8 cellular contexts compared by ENCODE assay signal in the genomic region with DNA sequence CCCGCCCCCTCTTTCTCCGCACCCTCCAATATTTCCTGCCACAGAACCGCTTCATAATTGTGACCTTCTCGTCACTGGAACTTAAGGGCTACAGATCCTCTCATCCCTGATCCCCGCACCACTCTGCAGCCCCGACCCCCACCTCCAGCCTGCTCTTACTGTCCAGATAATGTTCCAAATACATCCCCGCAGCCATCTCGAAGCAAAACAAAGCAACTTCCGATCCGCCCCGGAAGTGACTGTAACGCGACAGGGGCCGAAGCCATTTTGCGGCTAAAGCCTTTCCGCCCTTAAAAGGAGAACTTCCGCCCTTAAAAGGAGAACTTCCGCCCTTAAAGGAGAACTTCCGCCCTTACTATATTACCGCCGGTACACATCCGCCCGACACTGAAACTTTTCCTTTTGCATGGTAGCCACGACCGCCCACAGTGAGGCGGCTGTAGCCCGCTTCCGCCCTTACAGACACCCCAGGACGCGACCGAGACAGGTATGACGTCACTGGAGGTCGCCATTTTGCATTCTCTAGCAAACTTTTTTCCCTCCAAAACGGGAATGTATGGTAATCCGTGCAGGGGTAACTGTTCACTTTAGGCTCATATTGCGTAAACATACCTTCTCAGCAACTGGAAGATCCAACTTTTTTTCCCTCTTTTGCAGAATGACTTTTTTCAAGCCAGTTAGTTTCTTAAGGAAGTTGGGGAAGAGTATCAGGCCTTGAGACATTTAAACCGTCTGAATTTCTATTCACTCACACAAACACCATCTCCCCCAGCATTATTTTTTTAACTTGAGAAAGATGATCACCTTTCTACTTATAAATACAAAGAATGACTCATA.
DNase-seq lines count a peak whose midpoint lies in the region; ATAC-seq and TF ChIP-seq lines count a peak whose summit lies in the region.

A gene (minus strand): TSS at position 214 of the 837 bp plus-strand sequence. CDS start 18 bp downstream, at position 196.

- H3K27ac ChIP-seq in MM.1S (ENCODE audit: low read length), result peak within 1 kb of the TSS; percentile 63

- DNase-seq in HAP-1 (ENCODE audit: low spot score in 2 of 2) (peak; percentile 96 to 97), MM.1S (peak; percentile 100), SIG-M5 (lab: John Stamatoyannopoulos, UW) (peak; percentile 100), activated gamma-delta T cell (lab: John Stamatoyannopoulos, UW) (peak; percentile 82), fibroblast of the conjunctiva (ENCODE audit: low read depth) (peak; percentile 99), nephron progenitor cell (peak; percentile 88)
- DNase-seq in stimulated activated naive CD8-positive, alpha-beta T cell treated with anti-CD3 and anti-CD28 coated beads, Interleukin-15, amount 100 ng/mL, for 72 hours, result peak; percentile 93 to 98

- in situ Hi-C loops in HAP-1 (cut with MboI; ENCODE audit: low sequenced_read_pairs), result no loop called here

- no peaks in the 10 kb centered on the region for H3K9me3 Mint-ChIP-seq in nephron progenitor cell
- no peaks in the 10 kb centered on the region for H3K9me3 Mint-ChIP-seq in stimulated activated naive CD8-positive, alpha-beta T cell treated with anti-CD3 and anti-CD28 coated beads, Interleukin-15, amount 100 ng/mL, for 72 hours

- peak within 1 kb of the TSS; percentile 96 for H2AFZ ChIP-seq in MM.1S (ENCODE audit: low read length)

- H3K9me2 ChIP-seq in MM.1S (replicated peaks; ENCODE audit: insufficient read depth, low read length), result no peaks in the 10 kb centered on the region

- H3K9me3 ChIP-seq in ES-I3 (ENCODE audit: control insufficient read depth, insufficient read depth, low read length), result no peaks in the 10 kb centered on the region
- H3K9me3 ChIP-seq in HAP-1, result no peaks in the 10 kb centered on the region
- H3K9me3 ChIP-seq in MM.1S (replicated peaks; ENCODE audit: insufficient read depth, low read length), result no peaks in the 10 kb centered on the region

- peaks cover 7% of the 10 kb centered on the region for H3K27me3 Mint-ChIP-seq in nephron progenitor cell (ENCODE audit: low read depth, poor library complexity)
- no peaks in the 10 kb centered on the region for H3K27me3 Mint-ChIP-seq in stimulated activated naive CD8-positive, alpha-beta T cell treated with anti-CD3 and anti-CD28 coated beads, Interleukin-15, amount 100 ng/mL, for 72 hours

- H3K4me3 Mint-ChIP-seq in nephron progenitor cell, result peak within 1 kb of the TSS; percentile 96
- H3K4me3 Mint-ChIP-seq in stimulated activated naive CD8-positive, alpha-beta T cell treated with anti-CD3 and anti-CD28 coated beads, Interleukin-15, amount 100 ng/mL, for 72 hours, result peak within 1 kb of the TSS; percentile 91 to 95

- H3K27me3 ChIP-seq in HAP-1 (ENCODE audit: low read depth) (no peaks in the 10 kb centered on the region), MM.1S (replicated peaks; ENCODE audit: insufficient read depth, low read length) (no peaks in the 10 kb centered on the region)

- peak; percentile 100 for ATAC-seq in stimulated activated naive CD8-positive, alpha-beta T cell treated with anti-CD3 and anti-CD28 coated beads, Interleukin-15, amount 100 ng/mL, for 72 hours

- no peaks in the 10 kb centered on the region; the same call in 1 of the 2 replicates for H3K36me3 ChIP-seq in ES-I3 (ENCODE audit: insufficient read depth, low read length)
- H3K36me3 ChIP-seq in HAP-1 (replicated peaks), result peaks cover 13% of the 10 kb centered on the region
- H3K36me3 ChIP-seq in MM.1S (replicated peaks; ENCODE audit: insufficient read depth, low read length), result no peaks in the 10 kb centered on the region; the same call in 1 of the 2 replicates

- peaks cover 10% of the 10 kb centered on the region; the same call in 1 of the 2 replicates for H3F3A ChIP-seq in MM.1S (ENCODE audit: insufficient read depth, low read length)

- TF ChIP-seq CTCF in MM.1S (IDR thresholded peaks at IDR 0.05; ENCODE audit: low read length), result no peak
- TF ChIP-seq CTCF in nephron progenitor cell (IDR thresholded peaks at IDR 0.05), result no peak

- H4K20me1 ChIP-seq in MM.1S (ENCODE audit: insufficient read depth, low read length), result no peaks in the 10 kb centered on the region

- H3K9ac ChIP-seq in ES-I3 (ENCODE audit: low read depth, low read length) (peak within 1 kb of the TSS; percentile 65), MM.1S (ENCODE audit: low read length) (peak within 1 kb of the TSS; percentile 57)

- H3K36me3 Mint-ChIP-seq in nephron progenitor cell (ENCODE audit: low read depth), result peaks cover 29% of the 10 kb centered on the region

- H3K4me2 ChIP-seq in MM.1S (ENCODE audit: low read depth, low read length), result peak within 1 kb of the TSS; percentile 84

- peak within 1 kb of the TSS; percentile 96 for H3K27ac Mint-ChIP-seq in nephron progenitor cell
- H3K27ac Mint-ChIP-seq in stimulated activated naive CD8-positive, alpha-beta T cell treated with anti-CD3 and anti-CD28 coated beads, Interleukin-15, amount 100 ng/mL, for 72 hours, result peak within 1 kb of the TSS; percentile 96 to 97

- no peaks in the 10 kb centered on the region for H3K4me1 ChIP-seq in ES-I3 (ENCODE audit: insufficient read depth, low read length)
- H3K4me1 ChIP-seq in HAP-1, result peaks cover 8% of the 10 kb centered on the region
- peaks cover 11% of the 10 kb centered on the region for H3K4me1 ChIP-seq in MM.1S (ENCODE audit: low read length)

- H3K79me2 ChIP-seq in MM.1S (ENCODE audit: low read length), result peaks cover 15% of the 10 kb centered on the region

- H3K4me1 Mint-ChIP-seq in nephron progenitor cell, result peaks cover 33% of the 10 kb centered on the region
- peaks cover 38% of the 10 kb centered on the region for H3K4me1 Mint-ChIP-seq in stimulated activated naive CD8-positive, alpha-beta T cell treated with anti-CD3 and anti-CD28 coated beads, Interleukin-15, amount 100 ng/mL, for 72 hours

- peak within 1 kb of the TSS; percentile 74 for H3K4me3 ChIP-seq in HAP-1
- peak within 1 kb of the TSS; percentile 96 for H3K4me3 ChIP-seq in MM.1S (ENCODE audit: low read length)

Comparison
In these comparisons a context has a peak if more than half of its experiments do, and no peak if none do; other contexts are left out.
1. Peak in every context shown above with its lines: DNase-seq, ATAC-seq, H3K4me3 ChIP-seq and H3K27ac ChIP-seq.